In the genomic region with DNA sequence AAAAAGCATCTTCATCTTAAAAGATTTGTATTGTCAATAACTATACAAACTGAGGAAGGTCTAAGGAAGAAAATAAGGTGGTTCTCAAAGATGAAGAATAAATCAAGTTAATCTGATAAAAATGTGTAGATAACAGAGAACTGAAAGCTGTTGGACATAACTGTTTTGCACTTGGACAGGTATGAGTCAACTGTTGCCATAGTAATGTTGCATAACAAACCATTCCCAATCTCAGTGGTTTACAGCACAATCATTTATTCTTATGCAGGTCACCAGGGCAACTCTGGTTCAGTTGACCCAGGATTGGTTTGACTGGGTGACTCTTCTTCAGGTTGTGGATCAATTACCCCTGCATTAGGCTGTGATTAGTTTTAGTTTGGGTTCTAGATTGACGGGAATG, we compare ENCODE assay signal across 12 cellular contexts.
DNase-seq lines count a peak whose midpoint lies in the region; ATAC-seq, FAIRE-seq and TF ChIP-seq lines count a peak whose summit lies in the region.
"Had no signal": no experiment of that assay in that cellular context is flagged by ENCODE, and none has a peak within 500 bp of the region (broad histone marks: within the 10 kb centered on the region; RNA-seq: fewer than 3 reads in every experiment).

No MANE protein-coding gene starts in this region.

- H4K12ac ChIP-seq in trophoblast cell (ENCODE audit: low read depth, low read length) = no peak overlapping the region

- H3K27me3 Mint-ChIP-seq in activated naive CD8-positive, alpha-beta T cell treated with anti-CD3 and anti-CD28 coated beads, Interleukin-2, amount 50 U/mL, for 24 hours = no peaks in the 10 kb centered on the region

- H3K9ac ChIP-seq in trophoblast cell (ENCODE audit: low read length) = no peak overlapping the region

- no peak overlapping the region for H2AK5ac ChIP-seq in trophoblast cell (ENCODE audit: low read length)

- no peak overlapping the region for H3K4me3 Mint-ChIP-seq in activated naive CD8-positive, alpha-beta T cell treated with anti-CD3 and anti-CD28 coated beads, Interleukin-2, amount 50 U/mL, for 24 hours

- no peak overlapping the region for H2AFZ ChIP-seq in trophoblast cell (ENCODE audit: insufficient read depth, low read length, poor library complexity)

- peak; percentile 40 for FAIRE-seq in bronchial epithelial cell (lab: Jason Lieb, UNC)
- FAIRE-seq: kidney had no signal

- no peaks in the 10 kb centered on the region for H3K9me3 ChIP-seq in trophoblast cell (ENCODE audit: insufficient read depth, low read depth, low read length)

- no peak overlapping the region for H3K27ac Mint-ChIP-seq in activated naive CD8-positive, alpha-beta T cell treated with anti-CD3 and anti-CD28 coated beads, Interleukin-2, amount 50 U/mL, for 24 hours

- peak; percentile 42 for DNase-seq in MV-4-11 (lab: John Stamatoyannopoulos, UW)
- peak; percentile 82 for DNase-seq in bronchial epithelial cell (ENCODE audit: low read depth)
- DNase-seq in trophoblast cell = peak; percentile 31 to 89
- DNase-seq in NCI-H524 treated with DMSO at 0.1 percent for 48 hours (lab: John Stamatoyannopoulos, UW) = no peak
- no peak for DNase-seq in activated naive CD8-positive, alpha-beta T cell treated with anti-CD3 and anti-CD28 coated beads, Interleukin-2, amount 50 U/mL, for 24 hours
- DNase-seq: DMS 273 treated with DMSO at 0.1 percent for 48 hours, erythroblast, kidney, NCI-H1048 had no signal

- H3K27ac ChIP-seq in trophoblast cell (ENCODE audit: low read depth, low read length) = no peak overlapping the region

- H3K79me1 ChIP-seq in trophoblast cell (ENCODE audit: low read length) = no peaks in the 10 kb centered on the region

- no CpG with 5 or more reads among the region's 1 CpG for WGBS in trophoblast cell (ENCODE audit: extremely low coverage, insufficient coverage, insufficient read length)

- peak; percentile 51 for ATAC-seq in GM18867 (IDR thresholded peaks at IDR 0.05; ENCODE audit: unreplicated experiment)
- ATAC-seq in activated naive CD8-positive, alpha-beta T cell treated with anti-CD3 and anti-CD28 coated beads, Interleukin-2, amount 50 U/mL, for 24 hours = no peak
- ATAC-seq in HG02852 (IDR thresholded peaks at IDR 0.05; ENCODE audit: unreplicated experiment) = no peak
- ATAC-seq in HG03135 (IDR thresholded peaks at IDR 0.05; ENCODE audit: unreplicated experiment) = no peak

- H4K8ac ChIP-seq in trophoblast cell (ENCODE audit: low read depth, low read length) = no peak overlapping the region

- H3K36me3 ChIP-seq in bronchial epithelial cell (ENCODE audit: control insufficient read depth, insufficient read depth, low read length) = no peaks in the 10 kb centered on the region
- no peaks in the 10 kb centered on the region for H3K36me3 ChIP-seq in trophoblast cell (ENCODE audit: control insufficient read depth in 1 of 2, insufficient read depth in 2 of 2, low read length in 2 of 2)

- no peak overlapping the region for H2BK120ac ChIP-seq in trophoblast cell (ENCODE audit: insufficient read depth, low read length, poor library complexity)

- H3K4ac ChIP-seq in trophoblast cell (ENCODE audit: low read depth, low read length) = no peak overlapping the region

- peaks cover 10% of the 10 kb centered on the region for H3K9me3 Mint-ChIP-seq in activated naive CD8-positive, alpha-beta T cell treated with anti-CD3 and anti-CD28 coated beads, Interleukin-2, amount 50 U/mL, for 24 hours

- peaks cover 0 to 2% of the 10 kb centered on the region in 2 experiments for H3K4me1 ChIP-seq in trophoblast cell (ENCODE audit: control insufficient read depth in 1 of 2, insufficient read depth in 2 of 2, low read length in 2 of 2)

- no peaks in the 10 kb centered on the region for H3K27me3 ChIP-seq in bronchial epithelial cell (ENCODE audit: control insufficient read depth, insufficient read depth, low read length)
- no peaks in the 10 kb centered on the region for H3K27me3 ChIP-seq in trophoblast cell (ENCODE audit: insufficient read depth, low read length)

- H3K4me2 ChIP-seq in trophoblast cell (ENCODE audit: low read length) = no peak overlapping the region

- no peaks in the 10 kb centered on the region for H3K36me3 Mint-ChIP-seq in activated naive CD8-positive, alpha-beta T cell treated with anti-CD3 and anti-CD28 coated beads, Interleukin-2, amount 50 U/mL, for 24 hours (ENCODE audit: low read depth)

- TF ChIP-seq CTCF in bronchial epithelial cell (IDR thresholded peaks at IDR 0.05; ENCODE audit: insufficient read depth, low read length, severe bottlenecking) = no peak

- H3K79me2 ChIP-seq in trophoblast cell (ENCODE audit: control insufficient read depth, insufficient read depth, low read length, poor library complexity) = no peaks in the 10 kb centered on the region

- H2BK12ac ChIP-seq in trophoblast cell (ENCODE audit: low read length) = no peak overlapping the region

- no peak overlapping the region for H3K14ac ChIP-seq in trophoblast cell (ENCODE audit: low read length)

- no peaks in the 10 kb centered on the region for H3K4me1 Mint-ChIP-seq in activated naive CD8-positive, alpha-beta T cell treated with anti-CD3 and anti-CD28 coated beads, Interleukin-2, amount 50 U/mL, for 24 hours

- no peak overlapping the region for H3K18ac ChIP-seq in trophoblast cell (ENCODE audit: low read length)

- H3K4me3 ChIP-seq in bronchial epithelial cell (ENCODE audit: low read depth, low read length) = no peak overlapping the region
- H3K4me3 ChIP-seq in trophoblast cell (ENCODE audit: low read depth, low read length) = no peak overlapping the region

- H2BK5ac ChIP-seq in trophoblast cell (ENCODE audit: low read depth, low read length, poor library complexity) = no peak overlapping the region

- no peak overlapping the region for H4K91ac ChIP-seq in trophoblast cell (ENCODE audit: low read depth, low read length)

- H3K23ac ChIP-seq in trophoblast cell (ENCODE audit: low read length) = no peak overlapping the region

Comparison
In these comparisons a context has a peak if more than half of its experiments do, and no peak if none do; other contexts are left out.
1. DNase-seq: peak in MV-4-11 (single experiment), bronchial epithelial cell (single experiment) and trophoblast cell (2 of 2); none in NCI-H524 treated with DMSO at 0.1 percent for 48 hours (single experiment) and activated naive CD8-positive, alpha-beta T cell treated with anti-CD3 and anti-CD28 coated beads, Interleukin-2, amount 50 U/mL, for 24 hours (single experiment).